In the genomic region with DNA sequence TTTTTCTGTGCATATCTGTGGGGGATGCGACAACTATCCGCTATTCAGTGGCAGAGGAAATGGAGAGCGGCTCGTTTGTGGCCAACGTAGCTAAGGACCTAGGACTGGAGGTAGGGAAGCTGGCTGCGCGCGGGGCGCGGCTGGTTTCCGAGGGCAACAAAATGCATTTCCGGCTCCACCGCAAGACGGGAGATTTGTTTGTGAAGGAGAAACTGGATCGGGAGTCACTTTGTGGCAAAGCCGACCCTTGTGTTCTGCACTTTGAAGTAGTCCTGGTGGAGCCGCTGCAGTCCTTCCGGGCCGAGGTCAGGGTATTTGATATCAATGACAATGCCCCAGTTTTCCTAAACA, we compare ENCODE assay signal across 1 cellular context.
TF ChIP-seq lines count a peak whose summit lies in the region.

No MANE protein-coding gene starts in this region.

TF ChIP-seq in A549, 52 proteins besides CTCF, POLR2A, EP300 and RAD21 (continued from another document):
- TF ChIP-seq, protein P1, sequence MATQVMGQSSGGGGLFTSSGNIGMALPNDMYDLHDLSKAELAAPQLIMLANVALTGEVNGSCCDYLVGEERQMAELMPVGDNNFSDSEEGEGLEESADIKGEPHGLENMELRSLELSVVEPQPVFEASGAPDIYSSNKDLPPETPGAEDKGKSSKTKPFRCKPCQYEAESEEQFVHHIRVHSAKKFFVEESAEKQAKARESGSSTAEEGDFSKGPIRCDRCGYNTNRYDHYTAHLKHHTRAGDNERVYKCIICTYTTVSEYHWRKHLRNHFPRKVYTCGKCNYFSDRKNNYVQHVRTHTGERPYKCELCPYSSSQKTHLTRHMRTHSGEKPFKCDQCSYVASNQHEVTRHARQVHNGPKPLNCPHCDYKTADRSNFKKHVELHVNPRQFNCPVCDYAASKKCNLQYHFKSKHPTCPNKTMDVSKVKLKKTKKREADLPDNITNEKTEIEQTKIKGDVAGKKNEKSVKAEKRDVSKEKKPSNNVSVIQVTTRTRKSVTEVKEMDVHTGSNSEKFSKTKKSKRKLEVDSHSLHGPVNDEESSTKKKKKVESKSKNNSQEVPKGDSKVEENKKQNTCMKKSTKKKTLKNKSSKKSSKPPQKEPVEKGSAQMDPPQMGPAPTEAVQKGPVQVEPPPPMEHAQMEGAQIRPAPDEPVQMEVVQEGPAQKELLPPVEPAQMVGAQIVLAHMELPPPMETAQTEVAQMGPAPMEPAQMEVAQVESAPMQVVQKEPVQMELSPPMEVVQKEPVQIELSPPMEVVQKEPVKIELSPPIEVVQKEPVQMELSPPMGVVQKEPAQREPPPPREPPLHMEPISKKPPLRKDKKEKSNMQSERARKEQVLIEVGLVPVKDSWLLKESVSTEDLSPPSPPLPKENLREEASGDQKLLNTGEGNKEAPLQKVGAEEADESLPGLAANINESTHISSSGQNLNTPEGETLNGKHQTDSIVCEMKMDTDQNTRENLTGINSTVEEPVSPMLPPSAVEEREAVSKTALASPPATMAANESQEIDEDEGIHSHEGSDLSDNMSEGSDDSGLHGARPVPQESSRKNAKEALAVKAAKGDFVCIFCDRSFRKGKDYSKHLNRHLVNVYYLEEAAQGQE (IDR thresholded peaks at IDR 0.05): no peak
- TF ChIP-seq TFCP2L1 (CRISPR knock-in tag; IDR thresholded peaks at IDR 0.05) (no peak), HOXA7 (CRISPR knock-in tag; IDR thresholded peaks at IDR 0.05) (no peak), CBX8 (IDR thresholded peaks at IDR 0.05) (no peak), KDM5A (IDR thresholded peaks at IDR 0.05) (no peak), POLR2AphosphoS2 (conservative IDR thresholded peaks at IDR 0.05; ENCODE audit: low read length) (no peak), CEBPB (IDR thresholded peaks at IDR 0.05) (no peak)
- TF ChIP-seq, protein P2, sequence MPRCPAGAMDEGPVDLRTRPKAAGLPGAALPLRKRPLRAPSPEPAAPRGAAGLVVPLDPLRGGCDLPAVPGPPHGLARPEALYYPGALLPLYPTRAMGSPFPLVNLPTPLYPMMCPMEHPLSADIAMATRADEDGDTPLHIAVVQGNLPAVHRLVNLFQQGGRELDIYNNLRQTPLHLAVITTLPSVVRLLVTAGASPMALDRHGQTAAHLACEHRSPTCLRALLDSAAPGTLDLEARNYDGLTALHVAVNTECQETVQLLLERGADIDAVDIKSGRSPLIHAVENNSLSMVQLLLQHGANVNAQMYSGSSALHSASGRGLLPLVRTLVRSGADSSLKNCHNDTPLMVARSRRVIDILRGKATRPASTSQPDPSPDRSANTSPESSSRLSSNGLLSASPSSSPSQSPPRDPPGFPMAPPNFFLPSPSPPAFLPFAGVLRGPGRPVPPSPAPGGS (IDR thresholded peaks at IDR 0.05): no peak
